In the genomic region with DNA sequence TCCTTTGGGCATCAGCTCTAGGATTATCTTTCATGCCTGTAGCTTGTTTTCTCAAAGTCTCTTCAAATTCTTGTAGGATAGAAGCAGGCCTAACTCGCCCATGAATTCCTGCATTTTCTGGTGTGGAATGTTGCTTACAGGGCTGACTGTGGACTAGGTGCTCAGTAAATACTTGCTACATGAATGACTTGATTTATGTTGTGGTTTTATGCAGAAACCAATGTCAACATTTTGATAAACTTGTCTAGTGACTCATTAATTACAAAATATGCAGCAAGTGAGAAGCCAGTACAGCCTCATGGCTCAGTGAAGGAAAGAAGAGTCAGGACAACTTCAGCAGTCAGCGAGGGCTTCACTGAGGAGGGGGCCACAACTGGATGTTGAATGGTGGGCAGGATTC, we compare ENCODE assay signal across 13 cellular contexts.
DNase-seq lines count a peak whose midpoint lies in the region; ATAC-seq and TF ChIP-seq lines count a peak whose summit lies in the region.
"Had no signal": no experiment of that assay in that cellular context is flagged by ENCODE, and none has a peak within 500 bp of the region (broad histone marks: within the 10 kb centered on the region; RNA-seq: fewer than 3 reads in every experiment).

No MANE protein-coding gene starts in this region.

- H3K4me3 Mint-ChIP-seq in Calu3 (ENCODE audit: low read depth, unreplicated experiment) (peak overlapping the region; percentile 39), nephron progenitor cell (no peak overlapping the region), mesothelial cell of epicardium (no peak overlapping the region)
- H3K4me3 Mint-ChIP-seq: stimulated activated memory B cell treated with anti-CD40 and anti-IgM and Interleukin-4, amounts not matched to agents 10 μg/mL and 1 μg/mL and 100 μg/mL, for 72 hours had no signal

- no peak for TF ChIP-seq CTCF in Calu3 (IDR thresholded peaks at IDR 0.05; ENCODE audit: unreplicated experiment)
- no peak for TF ChIP-seq CTCF in cardiac fibroblast (IDR thresholded peaks at IDR 0.05; ENCODE audit: low read depth, low read length)
- TF ChIP-seq CTCF in nephron progenitor cell (IDR thresholded peaks at IDR 0.05): no peak
- TF ChIP-seq CTCF in mesothelial cell of epicardium (IDR thresholded peaks at IDR 0.05; ENCODE audit: unreplicated experiment): no peak

- intact Hi-C loops in Calu3 (cut with micrococcal nuclease; ENCODE audit: unreplicated experiment): loop anchor here (5.0 kb wide), 1 partner anchor 52 kb away; no protein-coding TSS in a partner anchor

- H3K9me3 Mint-ChIP-seq in Calu3 (ENCODE audit: low read depth, unreplicated experiment) (no peaks in the 10 kb centered on the region), nephron progenitor cell (no peaks in the 10 kb centered on the region), mesothelial cell of epicardium (no peaks in the 10 kb centered on the region)
- H3K9me3 Mint-ChIP-seq: stimulated activated memory B cell treated with anti-CD40 and anti-IgM and Interleukin-4, amounts not matched to agents 10 μg/mL and 1 μg/mL and 100 μg/mL, for 72 hours had no signal

- peaks cover 7% of the 10 kb centered on the region for H3K36me3 Mint-ChIP-seq in Calu3 (ENCODE audit: insufficient read depth, unreplicated experiment)
- H3K36me3 Mint-ChIP-seq in nephron progenitor cell (ENCODE audit: low read depth): no peaks in the 10 kb centered on the region
- H3K36me3 Mint-ChIP-seq in mesothelial cell of epicardium: no peaks in the 10 kb centered on the region
- H3K36me3 Mint-ChIP-seq: stimulated activated memory B cell treated with anti-CD40 and anti-IgM and Interleukin-4, amounts not matched to agents 10 μg/mL and 1 μg/mL and 100 μg/mL, for 72 hours had no signal

- H3K4me1 Mint-ChIP-seq in Calu3 (ENCODE audit: low read depth, unreplicated experiment) (peaks cover 48% of the 10 kb centered on the region), nephron progenitor cell (peaks cover 48% of the 10 kb centered on the region), mesothelial cell of epicardium (peaks cover 24% of the 10 kb centered on the region)
- H3K4me1 Mint-ChIP-seq: stimulated activated memory B cell treated with anti-CD40 and anti-IgM and Interleukin-4, amounts not matched to agents 10 μg/mL and 1 μg/mL and 100 μg/mL, for 72 hours had no signal

- H3K4me3 ChIP-seq in cardiac fibroblast (replicated peaks in 1 of 2; ENCODE audit: low read depth in 2 of 2, low read length in 2 of 2): no peak overlapping the region
- H3K4me3 ChIP-seq: SK-N-MC had no signal

- peak overlapping the region; percentile 84 for H3K27ac Mint-ChIP-seq in Calu3 (ENCODE audit: unreplicated experiment)
- H3K27ac Mint-ChIP-seq in nephron progenitor cell: peak overlapping the region; percentile 80
- H3K27ac Mint-ChIP-seq in mesothelial cell of epicardium: no peak overlapping the region
- H3K27ac Mint-ChIP-seq: stimulated activated memory B cell treated with anti-CD40 and anti-IgM and Interleukin-4, amounts not matched to agents 10 μg/mL and 1 μg/mL and 100 μg/mL, for 72 hours had no signal

- CTCF ChIA-PET in Calu3 (lab: Charles Lee): interaction anchor here (0.6 to 1.1 kb wide), 5 partner anchors 9 to 144 kb away, joined by 3 to 6 read pairs (median 3); no protein-coding TSS in a partner anchor

- ATAC-seq in GM19023 (IDR thresholded peaks at IDR 0.05; ENCODE audit: unreplicated experiment) (no peak), HG02852 (IDR thresholded peaks at IDR 0.05; ENCODE audit: unreplicated experiment) (no peak), GM21381 (IDR thresholded peaks at IDR 0.05; ENCODE audit: unreplicated experiment) (no peak)
- ATAC-seq: stimulated activated memory B cell treated with anti-CD40 and anti-IgM and Interleukin-4, amounts not matched to agents 10 μg/mL and 1 μg/mL and 100 μg/mL, for 72 hours had no signal

- no TSS peak for BruUV-seq in Calu3 (replicated peaks; lab: Mats Ljungman, UMichigan)

- DNase-seq in Calu3 (peak; percentile 46), MV-4-11 (lab: John Stamatoyannopoulos, UW) (peak; percentile 20), cardiac fibroblast (ENCODE audit: low read depth in 2 of 2) (peak; percentile 79 to 80), nephron progenitor cell (no peak), mesothelial cell of epicardium (ENCODE audit: low spot score in 2 of 2, unreplicated experiment in 2 of 2) (no peak)
- DNase-seq: activated CD4-positive, alpha-beta T cell treated with anti-CD3 and anti-CD28 coated beads, Interleukin-2, amount 50 U/mL, for 1 hour; activated naive CD4-positive, alpha-beta T cell treated with anti-CD3 and anti-CD28 coated beads, Interleukin-2, amount 50 U/mL, for 16 hours; stimulated activated CD4-positive, alpha-beta T cell treated with anti-CD3 and anti-CD28 coated beads, Interleukin-15, amount 100 ng/mL, for 24 hours had no signal

- H3K27me3 Mint-ChIP-seq in Calu3 (ENCODE audit: unreplicated experiment) (no peaks in the 10 kb centered on the region), nephron progenitor cell (ENCODE audit: low read depth, poor library complexity) (peaks cover 3% of the 10 kb centered on the region), mesothelial cell of epicardium (ENCODE audit: low read depth) (peaks cover 9% of the 10 kb centered on the region)
- H3K27me3 Mint-ChIP-seq: stimulated activated memory B cell treated with anti-CD40 and anti-IgM and Interleukin-4, amounts not matched to agents 10 μg/mL and 1 μg/mL and 100 μg/mL, for 72 hours had no signal

Comparison
In these comparisons a context has a peak if more than half of its experiments do, and no peak if none do; other contexts are left out.
1. DNase-seq: peak in Calu3 (single experiment), MV-4-11 (single experiment) and cardiac fibroblast (2 of 2); none in nephron progenitor cell (single experiment) and mesothelial cell of epicardium (0 of 2).